8 cellular contexts compared by ENCODE assay signal in genomic region chr3:132661120-132661519, GRCh38. TPM values are rescaled to one million over a fixed set of nuclear protein-coding genes. Genes with fewer than 3 reads are reported as not detected.
DNase-seq lines count a peak whose midpoint lies in the region; ATAC-seq and TF ChIP-seq lines count a peak whose summit lies in the region.

No MANE protein-coding gene starts in this region.

- POLR2A ChIA-PET in CD8-positive, alpha-beta memory T cell (lab: Charles Lee): interaction anchor here (1.2 to 1.3 kb wide), 2 partner anchors 61 to 913 kb away, joined by 3 to 5 read pairs; partner anchors contain the start of gene CDV3

- H3K4me3 Mint-ChIP-seq in CD8-positive, alpha-beta memory T cell: peak overlapping the region; percentile 94 to 99 (median 97)
- H3K4me3 Mint-ChIP-seq in neural crest cell: peak overlapping the region; percentile 98

- peak overlapping the region; percentile 84 for H3K4me3 ChIP-seq in CD8-positive, alpha-beta memory T cell (ENCODE audit: low read length)
- H3K4me3 ChIP-seq in duodenal mucosa (ENCODE audit: low read depth in 1 of 2, low read length in 2 of 2): peak overlapping the region; percentile 96 to 97

- no peaks in the 10 kb centered on the region for H3K36me3 ChIP-seq in CD8-positive, alpha-beta memory T cell (ENCODE audit: insufficient read depth, low read length)
- no peaks in the 10 kb centered on the region for H3K36me3 ChIP-seq in duodenal mucosa (ENCODE audit: control insufficient read depth in 1 of 2, insufficient read depth in 2 of 2, low read length in 2 of 2)

- DNase-seq in CD8-positive, alpha-beta memory T cell: no peak
- DNase-seq in Kasumi-1 (lab: John Stamatoyannopoulos, UW) (peak; percentile 28 to 37), neural crest cell (ENCODE audit: low read depth, low spot score) (no peak), HCEC 1CT (no peak), COR-L47 (lab: John Stamatoyannopoulos, UW) (no peak)
- DNase-seq in activated CD4-positive, CD25-positive, alpha-beta regulatory T cell treated with anti-CD3 and anti-CD28 coated beads, Interleukin-2, amount 50 U/mL, for 72 hours: no peak

- TF ChIP-seq CTCF in neural crest cell (conservative IDR thresholded peaks at IDR 0.05): no peak

- H3K9ac ChIP-seq in duodenal mucosa (ENCODE audit: low read depth in 1 of 2, low read length in 2 of 2): peak overlapping the region; percentile 87 to 95

- H3K27me3 Mint-ChIP-seq in CD8-positive, alpha-beta memory T cell: no peaks in the 10 kb centered on the region
- no peaks in the 10 kb centered on the region for H3K27me3 Mint-ChIP-seq in neural crest cell (ENCODE audit: low read depth)

- CTCF ChIA-PET in CD8-positive, alpha-beta memory T cell (lab: Charles Lee): interaction anchor here (1.0 to 1.5 kb wide), 3 partner anchors 18 to 125 kb away, joined by 3 to 6 read pairs (median 3); no protein-coding TSS in a partner anchor

- H3K27ac Mint-ChIP-seq in CD8-positive, alpha-beta memory T cell: peak overlapping the region; percentile 94 to 99 (median 96)
- peak overlapping the region; percentile 40 for H3K27ac Mint-ChIP-seq in neural crest cell (ENCODE audit: unreplicated experiment)

- peaks cover 33% of the 10 kb centered on the region for H3K4me1 ChIP-seq in CD8-positive, alpha-beta memory T cell (ENCODE audit: insufficient read depth, low read length)
- H3K4me1 ChIP-seq in duodenal mucosa (ENCODE audit: control insufficient read depth in 1 of 2, insufficient read depth in 2 of 2, low read length in 2 of 2): peaks cover 10 to 44% of the 10 kb centered on the region in 2 donors

- peaks cover 58 to 76% (median 70%) of the 10 kb centered on the region in 3 donors for H3K4me1 Mint-ChIP-seq in CD8-positive, alpha-beta memory T cell
- peaks cover 39% of the 10 kb centered on the region for H3K4me1 Mint-ChIP-seq in neural crest cell

- no peaks in the 10 kb centered on the region for H3K9me3 ChIP-seq in CD8-positive, alpha-beta memory T cell (ENCODE audit: low read length)
- H3K9me3 ChIP-seq in duodenal mucosa (ENCODE audit: control insufficient read depth in 1 of 2, low read length in 2 of 2): no peaks in the 10 kb centered on the region

- H3K27me3 ChIP-seq in CD8-positive, alpha-beta memory T cell (ENCODE audit: insufficient read depth, low read length, poor library complexity, severe bottlenecking): no peaks in the 10 kb centered on the region
- H3K27me3 ChIP-seq in duodenal mucosa (ENCODE audit: control insufficient read depth in 1 of 2, insufficient read depth in 2 of 2, low read length in 2 of 2): no peaks in the 10 kb centered on the region

- H3K9me3 Mint-ChIP-seq in CD8-positive, alpha-beta memory T cell: no peaks in the 10 kb centered on the region
- H3K9me3 Mint-ChIP-seq in neural crest cell: no peaks in the 10 kb centered on the region

- H3K36me3 Mint-ChIP-seq in CD8-positive, alpha-beta memory T cell: peaks cover 0 to 23% (median 0%) of the 10 kb centered on the region in 3 donors
- no peaks in the 10 kb centered on the region for H3K36me3 Mint-ChIP-seq in neural crest cell (ENCODE audit: low read depth)

- ATAC-seq in activated CD4-positive, CD25-positive, alpha-beta regulatory T cell treated with anti-CD3 and anti-CD28 coated beads, Interleukin-2, amount 50 U/mL, for 24 hours: no peak

- H3K27ac ChIP-seq in CD8-positive, alpha-beta memory T cell (ENCODE audit: low read depth, low read length): peak overlapping the region; percentile 81
- no peak overlapping the region for H3K27ac ChIP-seq in duodenal mucosa (ENCODE audit: low read depth, low read length)

RNA-seq across cellular contexts. Expression of gene UBA5, which starts 1.0 kb away (rescaled TPM):
- total RNA-seq in CD8-positive, alpha-beta memory T cell: 10 to 100 TPM; 52.1 to 53.4 TPM
- polyA plus RNA-seq in CD8-positive, alpha-beta memory T cell: 39.5 TPM
- total RNA-seq in neural crest cell: 49.5 and 50.1 TPM in 2 replicates

RNA-seq across cellular contexts. Expression of gene ACAD11, which starts 1.5 kb away (rescaled TPM):
- total RNA-seq in CD8-positive, alpha-beta memory T cell: 10 to 100 TPM in 1 of 2 experiments, 1 to 10 TPM in 1; 9.5 to 11.5 TPM
- 3.6 TPM for polyA plus RNA-seq in CD8-positive, alpha-beta memory T cell
- total RNA-seq in neural crest cell: 16.7 and 17.1 TPM in 2 replicates

Comparison
In these comparisons a context has a peak if more than half of its experiments do, and no peak if none do; other contexts are left out.
1. DNase-seq: peak in Kasumi-1 (2 of 2); none in CD8-positive, alpha-beta memory T cell (0 of 5), neural crest cell (single experiment), HCEC 1CT (single experiment), activated CD4-positive, CD25-positive, alpha-beta regulatory T cell treated with anti-CD3 and anti-CD28 coated beads, Interleukin-2, amount 50 U/mL, for 72 hours (single experiment) and COR-L47 (single experiment).